8 cellular contexts compared by ENCODE assay signal in genomic region chr4:154506253-154506652, GRCh38. TPM values are rescaled to one million over a fixed set of nuclear protein-coding genes. Genes with fewer than 3 reads are reported as not detected.
DNase-seq lines count a peak whose midpoint lies in the region; ATAC-seq, FAIRE-seq and TF ChIP-seq lines count a peak whose summit lies in the region.

No MANE protein-coding gene starts in this region.

- DNase-seq in G401 (ENCODE audit: low spot score) (peak; percentile 53), SKM-1 (lab: John Stamatoyannopoulos, UW; ENCODE audit: unreplicated experiment) (peak; percentile 15), keratinocyte (ENCODE audit: low read depth, low spot score) (no peak), activated gamma-delta T cell (lab: John Stamatoyannopoulos, UW) (no peak), DMS79 (lab: John Stamatoyannopoulos, UW) (no peak)
- no peak for DNase-seq in activated T-helper 1 cell treated with anti-CD3 and anti-CD28 coated beads, Interleukin-12 subunit alpha, Interleukin-12 subunit beta, Interleukin-2, Interleukin-4 antibody, amounts not matched to agents 30 ng/mL and 10 ng/mL and 1 ng/mL, durations not matched to agents 14 hours and 24 hours and 36 hours (ENCODE audit: low spot score)

- no peaks in the 10 kb centered on the region for H3K36me3 ChIP-seq in keratinocyte (ENCODE audit: control insufficient read depth in 2 of 2, extremely low read depth in 1 of 2, insufficient read depth in 2 of 2, low read length in 2 of 2)

- no peaks in the 10 kb centered on the region for H4K20me1 ChIP-seq in keratinocyte (ENCODE audit: control insufficient read depth, extremely low read depth, insufficient read depth, low read length)

- no peak overlapping the region for H3K4me3 ChIP-seq in keratinocyte (ENCODE audit: control insufficient read depth in 2 of 3, extremely low read depth in 1 of 3, insufficient read depth in 2 of 3, low read depth in 1 of 3, low read length in 3 of 3)

- dilution Hi-C loops in keratinocyte (cut with MboI; ENCODE audit: extremely low pct_ligation_motif_present, low sequenced_read_pairs), result no loop called here

- H3K9me1 ChIP-seq in keratinocyte (ENCODE audit: control insufficient read depth, extremely low read depth, insufficient read depth, low read length), result no peaks in the 10 kb centered on the region

- peaks cover 32% of the 10 kb centered on the region for H3K27me3 Mint-ChIP-seq in activated T-helper 1 cell treated with anti-CD3 and anti-CD28 coated beads, Interleukin-12 subunit alpha, Interleukin-12 subunit beta, Interleukin-2, Interleukin-4 antibody, amounts not matched to agents 30 ng/mL and 10 ng/mL and 1 ng/mL, durations not matched to agents 14 hours and 24 hours and 36 hours (ENCODE audit: insufficient read depth)

- H3K79me2 ChIP-seq in keratinocyte (ENCODE audit: control insufficient read depth, insufficient read depth, low read length), result no peaks in the 10 kb centered on the region

- peak overlapping the region; percentile 28 for H3K27ac ChIP-seq in keratinocyte (ENCODE audit: control insufficient read depth, insufficient read depth, low read length)

- H3K4me1 ChIP-seq in keratinocyte (ENCODE audit: control insufficient read depth, extremely low read depth, insufficient read depth, low read length), result peaks cover 15% of the 10 kb centered on the region

- no peaks in the 10 kb centered on the region for H3K36me3 Mint-ChIP-seq in activated T-helper 1 cell treated with anti-CD3 and anti-CD28 coated beads, Interleukin-12 subunit alpha, Interleukin-12 subunit beta, Interleukin-2, Interleukin-4 antibody, amounts not matched to agents 30 ng/mL and 10 ng/mL and 1 ng/mL, durations not matched to agents 14 hours and 24 hours and 36 hours (ENCODE audit: low read depth)

- H3K9ac ChIP-seq in keratinocyte (ENCODE audit: control insufficient read depth, extremely low read depth, insufficient read depth, low read length), result no peak overlapping the region

- peak; percentile 35 to 47 (median 37) for TF ChIP-seq CTCF in keratinocyte (optimal IDR thresholded peaks at IDR 0.05 in 1 of 3, IDR thresholded peaks at IDR 0.05 in 1 of 3, conservative IDR thresholded peaks at IDR 0.05 in 1 of 3; ENCODE audit: extremely low read depth in 1 of 3, insufficient read depth in 2 of 3, low read length in 3 of 3)

- no peak overlapping the region for H3K4me3 Mint-ChIP-seq in activated T-helper 1 cell treated with anti-CD3 and anti-CD28 coated beads, Interleukin-12 subunit alpha, Interleukin-12 subunit beta, Interleukin-2, Interleukin-4 antibody, amounts not matched to agents 30 ng/mL and 10 ng/mL and 1 ng/mL, durations not matched to agents 14 hours and 24 hours and 36 hours

- no peaks in the 10 kb centered on the region for H3K4me1 Mint-ChIP-seq in activated T-helper 1 cell treated with anti-CD3 and anti-CD28 coated beads, Interleukin-12 subunit alpha, Interleukin-12 subunit beta, Interleukin-2, Interleukin-4 antibody, amounts not matched to agents 30 ng/mL and 10 ng/mL and 1 ng/mL, durations not matched to agents 14 hours and 24 hours and 36 hours (ENCODE audit: low read depth)

- intact Hi-C loops in activated T-helper 1 cell treated with anti-CD3 and anti-CD28 coated beads, Interleukin-12 subunit alpha, Interleukin-12 subunit beta, Interleukin-2, Interleukin-4 antibody, amounts not matched to agents 30 ng/mL and 10 ng/mL and 1 ng/mL, durations not matched to agents 14 hours and 24 hours and 36 hours (cut with micrococcal nuclease), result loop anchor here (1.0 kb wide), 1 partner anchor 177 kb away; no protein-coding TSS in a partner anchor

- in situ Hi-C loops in G401 (cut with HindIII; ENCODE audit: low sequenced_read_pairs), result no loop called here

- peak; percentile 36 for FAIRE-seq in keratinocyte (lab: Jason Lieb, UNC)

- H3K4me2 ChIP-seq in keratinocyte (ENCODE audit: control insufficient read depth, extremely low read depth, insufficient read depth, low read depth, low read length), result no peak overlapping the region

- H2AFZ ChIP-seq in keratinocyte (ENCODE audit: control insufficient read depth, low read length), result peak overlapping the region; percentile 47

- H3K27me3 ChIP-seq in keratinocyte (ENCODE audit: control insufficient read depth, extremely low read depth, insufficient read depth, low read length), result no peaks in the 10 kb centered on the region

- no peaks in the 10 kb centered on the region for H3K9me3 Mint-ChIP-seq in activated T-helper 1 cell treated with anti-CD3 and anti-CD28 coated beads, Interleukin-12 subunit alpha, Interleukin-12 subunit beta, Interleukin-2, Interleukin-4 antibody, amounts not matched to agents 30 ng/mL and 10 ng/mL and 1 ng/mL, durations not matched to agents 14 hours and 24 hours and 36 hours

- peak; percentile 64 for ATAC-seq in HG02798 (IDR thresholded peaks at IDR 0.05; ENCODE audit: poor library complexity, unreplicated experiment)
- no peak for ATAC-seq in HG03439 (IDR thresholded peaks at IDR 0.05; ENCODE audit: unreplicated experiment)

- no peaks in the 10 kb centered on the region for H3K9me3 ChIP-seq in keratinocyte (ENCODE audit: control insufficient read depth, low read depth, low read length)

- H3K27ac Mint-ChIP-seq in activated T-helper 1 cell treated with anti-CD3 and anti-CD28 coated beads, Interleukin-12 subunit alpha, Interleukin-12 subunit beta, Interleukin-2, Interleukin-4 antibody, amounts not matched to agents 30 ng/mL and 10 ng/mL and 1 ng/mL, durations not matched to agents 14 hours and 24 hours and 36 hours, result no peak overlapping the region

RNA-seq across cellular contexts. Expression of gene DCHS2, which starts 14.7 kb away (rescaled TPM):
- not detected in 2 replicates for total RNA-seq in G401 (2014; rRNA removed; shearing (Covaris generic))
- polyA plus RNA-seq in keratinocyte, result 0.01 TPM in 2 of 3 replicates, not detected in the other
- not detected for polyA plus RNA-seq in keratinocyte (2011; ENCODE audit: low read depth)
- not detected in 2 replicates for polyA plus RNA-seq in keratinocyte (2011; cell fraction: cytosol; rRNA removed)
- 0.01 and 0.03 TPM in 2 replicates for polyA plus RNA-seq in keratinocyte (2011; cell fraction: nucleus; rRNA removed)
- polyA plus RNA-seq in keratinocyte (2012; ENCODE audit: low replicate concordance), result 0.03 TPM in 1 of 2 replicates, not detected in the other
- polyA minus RNA-seq in keratinocyte, result 0.16 TPM in 1 of 3 replicates, not detected in the others
- polyA minus RNA-seq in keratinocyte (2011; cell fraction: cytosol; rRNA and poly(A)+ RNA removed), result not detected
- polyA minus RNA-seq in keratinocyte (2011; cell fraction: nucleus; rRNA and poly(A)+ RNA removed), result 0.23 and 0.42 TPM in 2 replicates
- not detected in 2 replicates for total RNA-seq in activated T-helper 1 cell treated with anti-CD3 and anti-CD28 coated beads, Interleukin-12 subunit alpha, Interleukin-12 subunit beta, Interleukin-2, Interleukin-4 antibody, amounts not matched to agents 30 ng/mL and 10 ng/mL and 1 ng/mL, durations not matched to agents 14 hours and 24 hours and 36 hours

RNA-seq across cellular contexts. Expression of gene PLRG1, which starts 43.9 kb away (rescaled TPM):
- total RNA-seq in G401 (2014; rRNA removed; shearing (Covaris generic)), result 47.5 and 121 TPM in 2 replicates
- 111 to 132 TPM (median 112 TPM) in 3 replicates for polyA plus RNA-seq in keratinocyte
- polyA plus RNA-seq in keratinocyte (2011; ENCODE audit: low read depth), result 69.7 TPM
- polyA plus RNA-seq in keratinocyte (2011; cell fraction: cytosol; rRNA removed), result 54.7 and 125 TPM in 2 replicates
- 87.8 and 101 TPM in 2 replicates for polyA plus RNA-seq in keratinocyte (2011; cell fraction: nucleus; rRNA removed)
- 68.5 and 72.4 TPM in 2 replicates for polyA plus RNA-seq in keratinocyte (2012; ENCODE audit: low replicate concordance)
- 58.4 to 129 TPM (median 81.8 TPM) in 3 replicates for polyA minus RNA-seq in keratinocyte
- 51.0 TPM for polyA minus RNA-seq in keratinocyte (2011; cell fraction: cytosol; rRNA and poly(A)+ RNA removed)
- polyA minus RNA-seq in keratinocyte (2011; cell fraction: nucleus; rRNA and poly(A)+ RNA removed), result 27.1 and 65.5 TPM in 2 replicates
- 96.4 and 100 TPM in 2 replicates for total RNA-seq in activated T-helper 1 cell treated with anti-CD3 and anti-CD28 coated beads, Interleukin-12 subunit alpha, Interleukin-12 subunit beta, Interleukin-2, Interleukin-4 antibody, amounts not matched to agents 30 ng/mL and 10 ng/mL and 1 ng/mL, durations not matched to agents 14 hours and 24 hours and 36 hours

RNA-seq across cellular contexts. Expression of gene FGB, which starts 56.6 kb away (rescaled TPM):
- total RNA-seq in G401 (2014; rRNA removed; shearing (Covaris generic)), result not detected in 2 replicates
- polyA plus RNA-seq in keratinocyte, result not detected in 3 replicates
- not detected for polyA plus RNA-seq in keratinocyte (2011; ENCODE audit: low read depth)
- not detected in 2 replicates for polyA plus RNA-seq in keratinocyte (2011; cell fraction: cytosol; rRNA removed)
- not detected in 2 replicates for polyA plus RNA-seq in keratinocyte (2011; cell fraction: nucleus; rRNA removed)
- not detected in 2 replicates for polyA plus RNA-seq in keratinocyte (2012; ENCODE audit: low replicate concordance)
- not detected in 3 replicates for polyA minus RNA-seq in keratinocyte
- not detected for polyA minus RNA-seq in keratinocyte (2011; cell fraction: cytosol; rRNA and poly(A)+ RNA removed)
- polyA minus RNA-seq in keratinocyte (2011; cell fraction: nucleus; rRNA and poly(A)+ RNA removed), result not detected in 2 replicates
- not detected in 2 replicates for total RNA-seq in activated T-helper 1 cell treated with anti-CD3 and anti-CD28 coated beads, Interleukin-12 subunit alpha, Interleukin-12 subunit beta, Interleukin-2, Interleukin-4 antibody, amounts not matched to agents 30 ng/mL and 10 ng/mL and 1 ng/mL, durations not matched to agents 14 hours and 24 hours and 36 hours

Comparison
In these comparisons a context has a peak if more than half of its experiments do, and no peak if none do; other contexts are left out.
1. DNase-seq: peak in G401 (single experiment) and SKM-1 (single experiment); none in keratinocyte (single experiment), activated T-helper 1 cell treated with anti-CD3 and anti-CD28 coated beads, Interleukin-12 subunit alpha, Interleukin-12 subunit beta, Interleukin-2, Interleukin-4 antibody, amounts not matched to agents 30 ng/mL and 10 ng/mL and 1 ng/mL, durations not matched to agents 14 hours and 24 hours and 36 hours (single experiment), activated gamma-delta T cell (single experiment) and DMS79 (single experiment).